14 cellular contexts compared by ENCODE assay signal in genomic region chr20:7742479-7742878, GRCh38.
A peak's percentile ranks its signal among the peaks of the same experiment; 100 is the strongest.
DNase-seq lines count a peak whose midpoint lies in the region; FAIRE-seq and TF ChIP-seq lines count a peak whose summit lies in the region.
"Had no signal": no experiment of that assay in that cellular context is flagged by ENCODE, and none has a peak within 500 bp of the region (broad histone marks: within the 10 kb centered on the region; RNA-seq: fewer than 3 reads in every experiment).

No MANE protein-coding gene starts in this region.

- no peak overlapping the region for H3K27ac ChIP-seq in spleen
- H3K27ac ChIP-seq: esophagus muscularis mucosa, suprapubic skin had no signal

- no peaks in the 10 kb centered on the region for H3K27me3 ChIP-seq in spleen (replicated peaks in 1 of 7)
- H3K27me3 ChIP-seq: esophagus muscularis mucosa, suprapubic skin had no signal

- in situ Hi-C loops in GM13976 (cut with MboI; ENCODE audit: low sequenced_read_pairs, unreplicated experiment) = no loop called here

- no peak overlapping the region for H3K4me3 ChIP-seq in cardiac fibroblast (replicated peaks in 1 of 2; ENCODE audit: low read depth in 2 of 2, low read length in 2 of 2)
- no peak overlapping the region for H3K4me3 ChIP-seq in spleen
- H3K4me3 ChIP-seq: esophagus muscularis mucosa, suprapubic skin had no signal

- FAIRE-seq in GM12891 (lab: Jason Lieb, UNC) = no peak
- FAIRE-seq: kidney had no signal

- intact Hi-C loops in spleen (cut with DNase I; ENCODE audit: low total_unique reads) = no loop called here

- no peaks in the 10 kb centered on the region for H3K4me1 ChIP-seq in spleen
- H3K4me1 ChIP-seq: esophagus muscularis mucosa, suprapubic skin had no signal

- H3K9me3 ChIP-seq in spleen = peaks cover 0 to 5% (median 0%) of the 10 kb centered on the region in 8 donors

- H3K36me3 ChIP-seq in spleen = no peaks in the 10 kb centered on the region
- H3K36me3 ChIP-seq: esophagus muscularis mucosa, suprapubic skin had no signal

- TF ChIP-seq CTCF in cardiac fibroblast (IDR thresholded peaks at IDR 0.05; ENCODE audit: low read depth, low read length) (no peak), GM13976 (IDR thresholded peaks at IDR 0.05; ENCODE audit: borderline replicate concordance, control extremely low read depth, extremely low read depth, insufficient read depth, missing control alignments) (no peak), spleen (IDR thresholded peaks at IDR 0.05 in 8 of 11, conservative IDR thresholded peaks at IDR 0.05 in 3 of 11) (no peak)

- DNase-seq in H4 (ENCODE audit: low spot score) (peak; percentile 65), NCI-H226 (peak; percentile 41), cardiac fibroblast (ENCODE audit: low read depth in 2 of 2) (peak; percentile 67 to 87), myocyte (ENCODE audit: low read depth) (peak; percentile 43), OCI-M1 (lab: John Stamatoyannopoulos, UW) (no peak), GM13976 (ENCODE audit: low spot score) (no peak), GM12891 (ENCODE audit: insufficient read length, low spot score) (no peak), spleen (no peak)
- DNase-seq: activated naive CD4-positive, alpha-beta T cell treated with anti-CD3 and anti-CD28 coated beads for 36 hours; CD4-positive, alpha-beta memory T cell; cerebellar nuclear complex; kidney had no signal

- no peak for TF ChIP-seq POLR2A in GM12891 (IDR thresholded peaks at IDR 0.05; ENCODE audit: low read depth, low read length)
- no peak for TF ChIP-seq POLR2A in spleen (IDR thresholded peaks at IDR 0.05)

- 82 to 93% (median 85%) methylated on average over 2 of the region's 2 CpGs for WGBS in spleen, 5 donors

TF ChIP-seq in GM12891, 5 proteins besides CTCF, POLR2A, EP300 and RAD21:
- TF ChIP-seq SPI1 (IDR thresholded peaks at IDR 0.05; ENCODE audit: low read depth, low read length) (no peak), POU2F2 (IDR thresholded peaks at IDR 0.05; ENCODE audit: low read depth, low read length) (no peak), TAF1 (IDR thresholded peaks at IDR 0.05; ENCODE audit: low read depth, low read length) (no peak), POLR2AphosphoS5 (IDR thresholded peaks at IDR 0.05; ENCODE audit: low read depth, low read length) (no peak), PAX5 (IDR thresholded peaks at IDR 0.05; ENCODE audit: insufficient read depth, low read length, severe bottlenecking) (no peak)
TF ChIP-seq in GM12891: peak in this region for 0.

Comparison
In these comparisons a context has a peak if more than half of its experiments do, and no peak if none do; other contexts are left out.
1. DNase-seq: peak in H4 (single experiment), NCI-H226 (single experiment), cardiac fibroblast (2 of 2) and myocyte (single experiment); none in OCI-M1 (single experiment), GM13976 (single experiment), GM12891 (single experiment) and spleen (single experiment).